Comparison of ENCODE assay signal across 11 cellular contexts in the genomic region with DNA sequence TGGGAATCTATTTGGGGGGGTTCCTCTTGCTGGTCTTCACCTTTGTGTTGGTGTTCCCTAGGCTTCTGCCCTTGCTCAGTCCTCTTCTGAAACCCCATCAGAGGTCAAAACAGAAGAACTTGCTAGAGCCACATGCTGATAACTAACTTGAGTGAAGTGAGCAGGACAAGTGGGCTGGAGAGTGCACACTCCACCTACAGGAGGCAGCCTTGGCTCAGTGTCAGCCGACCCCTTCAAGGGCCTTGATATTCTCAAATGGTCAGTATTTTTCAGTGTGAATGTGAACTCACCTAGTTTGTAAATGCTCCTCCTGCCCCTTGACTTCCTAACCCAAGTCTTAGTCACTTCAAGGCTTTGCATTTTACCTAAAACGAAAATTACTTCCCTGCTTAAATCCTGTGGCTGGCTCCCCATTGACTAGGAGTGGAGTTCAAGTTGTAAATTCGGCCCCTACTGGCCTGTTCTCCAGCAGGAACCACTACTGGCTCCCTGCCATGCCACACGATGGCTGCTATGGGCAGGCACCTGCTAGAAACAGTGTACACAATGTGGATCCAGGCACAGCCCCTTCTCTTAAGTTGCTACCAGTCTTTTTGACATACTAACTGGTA. TPM values are rescaled to one million over a fixed set of nuclear protein-coding genes. Genes with fewer than 3 reads are reported as not detected.
A peak's percentile ranks its signal among the peaks of the same experiment; 100 is the strongest.
DNase-seq lines count a peak whose midpoint lies in the region; ATAC-seq and TF ChIP-seq lines count a peak whose summit lies in the region.
"Had no signal": no experiment of that assay in that cellular context is flagged by ENCODE, and none has a peak within 500 bp of the region (broad histone marks: within the 10 kb centered on the region; RNA-seq: fewer than 3 reads in every experiment).

No MANE protein-coding gene starts in this region.

- H3K27ac ChIP-seq in upper lobe of right lung, result no peak overlapping the region

- intact Hi-C loops in Right ventricle myocardium superior (cut with DNase I) (loop anchor here (10.0 kb wide), 1 partner anchor 188 kb away; no protein-coding TSS in a partner anchor), cardiac septum (cut with DNase I) (no loop called here), upper lobe of right lung (cut with DNase I) (no loop called here)

- peaks cover 10% of the 10 kb centered on the region for H3K27me3 ChIP-seq in upper lobe of right lung

- TF ChIP-seq CTCF in epithelial cell of proximal tubule (conservative IDR thresholded peaks at IDR 0.05; ENCODE audit: low read depth, low read length), result peak; percentile 31
- TF ChIP-seq CTCF in upper lobe of right lung (IDR thresholded peaks at IDR 0.05), result peak; percentile 5

- ATAC-seq in Right ventricle myocardium superior (ENCODE audit: poor library complexity), result no peak
- ATAC-seq in upper lobe of right lung, result peak; percentile 60
- no peak for ATAC-seq in GM19452 (IDR thresholded peaks at IDR 0.05; ENCODE audit: unreplicated experiment)
- ATAC-seq in GM18907 (IDR thresholded peaks at IDR 0.05; ENCODE audit: unreplicated experiment), result no peak
- ATAC-seq: naive thymus-derived CD8-positive, alpha-beta T cell had no signal

- H3K4me3 ChIP-seq in epithelial cell of proximal tubule (ENCODE audit: low read depth, low read length) (no peak overlapping the region), upper lobe of right lung (no peak overlapping the region)

- DNase-seq in Right ventricle myocardium superior (peak; percentile 54), cardiac septum (ENCODE audit: low spot score) (no peak), NOMO-1 treated with DMSO at 0.1 percent for 48 hours (lab: John Stamatoyannopoulos, UW; ENCODE audit: unreplicated experiment) (peak; percentile 32), epithelial cell of proximal tubule (ENCODE audit: low read depth) (no peak), upper lobe of right lung (no peak), NCI-H1694 treated with DMSO at 0.1 percent for 48 hours (lab: John Stamatoyannopoulos, UW) (no peak)
- DNase-seq: naive thymus-derived CD8-positive, alpha-beta T cell; NCI-H2171 had no signal

- H3K9me3 ChIP-seq in upper lobe of right lung, result no peaks in the 10 kb centered on the region

- peaks cover 11% of the 10 kb centered on the region for H3K4me1 ChIP-seq in upper lobe of right lung

- H3K36me3 ChIP-seq in upper lobe of right lung, result no peaks in the 10 kb centered on the region

RNA-seq across cellular contexts. Expression of a gene that starts 3.6 kb away (rescaled TPM):
- total RNA-seq in Right ventricle myocardium superior (93.8 TPM), cardiac septum (53.0 TPM), epithelial cell of proximal tubule (1.3 and 1.7 TPM in 2 replicates), upper lobe of right lung (43.5 TPM)
- total RNA-seq: endothelial cell of umbilical vein; naive thymus-derived CD8-positive, alpha-beta T cell had no signal

Comparison
In these comparisons a context has a peak if more than half of its experiments do, and no peak if none do; other contexts are left out.
1. DNase-seq: peak in Right ventricle myocardium superior (single experiment) and NOMO-1 treated with DMSO at 0.1 percent for 48 hours (single experiment); none in cardiac septum (single experiment), epithelial cell of proximal tubule (single experiment), upper lobe of right lung (single experiment) and NCI-H1694 treated with DMSO at 0.1 percent for 48 hours (single experiment).
2. RNA of a gene that starts 3.6 kb away (total RNA-seq): 93.8 TPM in Right ventricle myocardium superior (single experiment), 53.0 TPM in cardiac septum (single experiment) and 43.5 TPM in upper lobe of right lung (single experiment); 1.3 to 1.7 TPM in epithelial cell of proximal tubule; every median in the first group is over 10 times any median in the second.